Comparison of ENCODE assay signal across 24 cellular contexts in the genomic region with DNA sequence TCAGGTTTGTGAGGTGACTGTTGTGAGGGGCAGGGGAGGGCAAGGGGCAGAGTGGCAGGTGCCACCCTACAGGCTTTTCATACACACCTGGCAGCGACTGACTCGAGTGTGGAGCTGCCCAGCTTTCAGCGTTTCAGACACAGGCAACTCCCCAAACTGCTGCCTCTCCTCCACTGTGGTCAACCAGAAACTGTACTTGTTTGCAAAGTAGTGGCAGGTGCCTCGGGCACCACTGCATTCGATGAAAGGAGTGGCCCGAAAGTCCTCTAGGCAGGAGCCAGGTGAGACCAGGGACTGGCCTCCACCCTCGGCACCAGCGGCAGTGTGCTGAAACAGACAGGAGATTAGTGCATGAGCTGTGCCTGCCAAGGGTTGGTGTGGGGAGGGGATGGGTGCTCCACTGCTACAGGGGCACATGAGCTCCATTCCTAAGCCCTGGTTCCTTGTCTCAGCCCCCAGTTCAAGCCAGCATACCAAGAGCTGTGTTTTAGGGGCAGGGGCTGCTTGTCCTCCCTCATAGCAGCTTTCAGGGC.
A peak's percentile ranks its signal among the peaks of the same experiment; 100 is the strongest.
DNase-seq lines count a peak whose midpoint lies in the region; ATAC-seq and TF ChIP-seq lines count a peak whose summit lies in the region.
"Had no signal": no experiment of that assay in that cellular context is flagged by ENCODE, and none has a peak within 500 bp of the region (broad histone marks: within the 10 kb centered on the region; RNA-seq: fewer than 3 reads in every experiment).

No MANE protein-coding gene starts in this region.

- TF ChIP-seq CTCF in KMS-11 (conservative IDR thresholded peaks at IDR 0.05; ENCODE audit: low read depth, low read length) (no peak), MM.1S (IDR thresholded peaks at IDR 0.05; ENCODE audit: low read length) (no peak), mucosa of descending colon (IDR thresholded peaks at IDR 0.05) (no peak), mesothelial cell of epicardium (IDR thresholded peaks at IDR 0.05; ENCODE audit: unreplicated experiment) (no peak)

- DNase-seq in MM.1S (peak; percentile 85), mucosa of descending colon (no peak), RKO (ENCODE audit: low spot score) (no peak), mesothelial cell of epicardium (ENCODE audit: low spot score in 2 of 2, unreplicated experiment in 2 of 2) (no peak)
- DNase-seq: 8988T; ACHN; BE2C; C1 segment of cervical spinal cord; CD4-positive, alpha-beta memory T cell; CD4-positive, CD25-positive, alpha-beta regulatory T cell; CD8-positive, alpha-beta memory T cell; COR-L47; DMS 273 treated with DMSO at 0.1 percent for 48 hours; DMS153; DMS53; DMS79; DND-41; EL; GDM1 had no signal

- H3K4me2 ChIP-seq in KMS-11: peak overlapping the region; percentile 64; the same call in 1 of the 2 replicates
- peak overlapping the region; percentile 66 for H3K4me2 ChIP-seq in MM.1S (ENCODE audit: low read depth, low read length)
- H3K4me2 ChIP-seq: BLaER1 had no signal

- no peaks in the 10 kb centered on the region for H3K9me3 Mint-ChIP-seq in mesothelial cell of epicardium
- H3K9me3 Mint-ChIP-seq: CD14-positive monocyte; CD4-positive, alpha-beta memory T cell; CD8-positive, alpha-beta memory T cell had no signal

- peaks cover 10% of the 10 kb centered on the region for H3K36me3 Mint-ChIP-seq in mesothelial cell of epicardium

- H3K4me1 Mint-ChIP-seq in mesothelial cell of epicardium: no peaks in the 10 kb centered on the region
- H3K4me1 Mint-ChIP-seq: CD14-positive monocyte; CD4-positive, alpha-beta memory T cell; CD4-positive, CD25-positive, alpha-beta regulatory T cell; CD8-positive, alpha-beta memory T cell had no signal

- peak overlapping the region; percentile 56; the same call in 1 of the 2 replicates for H3K27ac ChIP-seq in KMS-11
- H3K27ac ChIP-seq in MM.1S (ENCODE audit: low read length): peak overlapping the region; percentile 89
- H3K27ac ChIP-seq: BLaER1 had no signal

- intact Hi-C loops in mucosa of descending colon (cut with DNase I, micrococcal nuclease): no loop called here

- H3K36me3 ChIP-seq in KMS-11 (ENCODE audit: insufficient read depth): no peaks in the 10 kb centered on the region
- H3K36me3 ChIP-seq in MM.1S (replicated peaks; ENCODE audit: insufficient read depth, low read length): no peaks in the 10 kb centered on the region
- H3K36me3 ChIP-seq in mucosa of descending colon (ENCODE audit: low read depth): no peaks in the 10 kb centered on the region
- H3K36me3 ChIP-seq: BE2C, BLaER1 had no signal

- H3K4me1 ChIP-seq in KMS-11 (ENCODE audit: low read depth, poor library complexity, severe bottlenecking): peaks cover 34% of the 10 kb centered on the region
- peaks cover 28% of the 10 kb centered on the region for H3K4me1 ChIP-seq in MM.1S (ENCODE audit: low read length)
- H3K4me1 ChIP-seq in mucosa of descending colon (ENCODE audit: low read depth): no peaks in the 10 kb centered on the region
- H3K4me1 ChIP-seq: BE2C, BLaER1 had no signal

- H2AFZ ChIP-seq in KMS-11 (ENCODE audit: low read depth): no peak overlapping the region
- no peak overlapping the region for H2AFZ ChIP-seq in MM.1S (ENCODE audit: low read length)

- H4K20me1 ChIP-seq in KMS-11 (ENCODE audit: insufficient read depth) (no peaks in the 10 kb centered on the region), MM.1S (ENCODE audit: insufficient read depth, low read length) (no peaks in the 10 kb centered on the region)

- H3K27me3 Mint-ChIP-seq in mesothelial cell of epicardium (ENCODE audit: low read depth): no peaks in the 10 kb centered on the region
- H3K27me3 Mint-ChIP-seq: CD4-positive, alpha-beta memory T cell; CD4-positive, CD25-positive, alpha-beta regulatory T cell; CD8-positive, alpha-beta memory T cell had no signal

- peaks cover 15% of the 10 kb centered on the region for H3F3A ChIP-seq in MM.1S (ENCODE audit: insufficient read depth, low read length)

- H3K4me3 Mint-ChIP-seq in mesothelial cell of epicardium: no peak overlapping the region
- H3K4me3 Mint-ChIP-seq: CD14-positive monocyte; CD4-positive, alpha-beta memory T cell; CD4-positive, CD25-positive, alpha-beta regulatory T cell; CD8-positive, alpha-beta memory T cell had no signal

- H3K27me3 ChIP-seq in KMS-11 (ENCODE audit: insufficient read depth, low read depth): no peaks in the 10 kb centered on the region
- no peaks in the 10 kb centered on the region for H3K27me3 ChIP-seq in MM.1S (replicated peaks; ENCODE audit: insufficient read depth, low read length)
- H3K27me3 ChIP-seq: BE2C had no signal

- ATAC-seq in mucosa of descending colon (peak; percentile 17), SK-N-SH treated with all-trans-retinoic acid at 6 μM for 48 hours (no peak)
- ATAC-seq: GM12878 had no signal

- no peaks in the 10 kb centered on the region for H3K79me2 ChIP-seq in KMS-11 (ENCODE audit: insufficient read depth, low read depth)
- H3K79me2 ChIP-seq in MM.1S (ENCODE audit: low read length): no peaks in the 10 kb centered on the region

- H3K4me3 ChIP-seq in KMS-11 (IDR thresholded peaks at IDR 0.05; ENCODE audit: insufficient read depth, low read depth, low read length) (no peak overlapping the region), MM.1S (ENCODE audit: low read length) (no peak overlapping the region), mucosa of descending colon (no peak overlapping the region)
- H3K4me3 ChIP-seq: BLaER1, GM12878 had no signal

- H3K9me3 ChIP-seq in MM.1S (replicated peaks; ENCODE audit: insufficient read depth, low read length): no peaks in the 10 kb centered on the region
- H3K9me3 ChIP-seq in mucosa of descending colon: no peaks in the 10 kb centered on the region
- H3K9me3 ChIP-seq: BE2C, BLaER1 had no signal

- H3K9me2 ChIP-seq in MM.1S (replicated peaks; ENCODE audit: insufficient read depth, low read length): no peaks in the 10 kb centered on the region

- no peak overlapping the region for H3K27ac Mint-ChIP-seq in mesothelial cell of epicardium
- H3K27ac Mint-ChIP-seq: CD4-positive, alpha-beta memory T cell; CD8-positive, alpha-beta memory T cell had no signal

- H3K9ac ChIP-seq in KMS-11 (no peak overlapping the region; the same call in 1 of the 2 replicates), MM.1S (ENCODE audit: low read length) (peak overlapping the region; percentile 24; the same call in 1 of the 2 replicates)
- H3K9ac ChIP-seq: BLaER1 had no signal

TF ChIP-seq in SK-N-SH treated with all-trans-retinoic acid at 6 μM for 48 hours, 23 proteins besides CTCF, POLR2A, EP300 and RAD21 (continues in another document):
- no peak for TF ChIP-seq ZFP3 (CRISPR knock-in tag; IDR thresholded peaks at IDR 0.05)
- TF ChIP-seq RARB (CRISPR knock-in tag; IDR thresholded peaks at IDR 0.05): no peak
- TF ChIP-seq ZNF565 (CRISPR knock-in tag; conservative IDR thresholded peaks at IDR 0.05; ENCODE audit: low read depth): no peak
- no peak for TF ChIP-seq TCF4 (CRISPR knock-in tag; IDR thresholded peaks at IDR 0.05; ENCODE audit: borderline replicate concordance)
- no peak for TF ChIP-seq SNAI2 (CRISPR knock-in tag; IDR thresholded peaks at IDR 0.05)
- TF ChIP-seq ESRRG (CRISPR knock-in tag; IDR thresholded peaks at IDR 0.05): no peak
- TF ChIP-seq CSRNP3 (CRISPR knock-in tag; IDR thresholded peaks at IDR 0.05): no peak
- no peak for TF ChIP-seq ZC3H10 (CRISPR knock-in tag; IDR thresholded peaks at IDR 0.05)
- no peak for TF ChIP-seq OSR1 (CRISPR knock-in tag; IDR thresholded peaks at IDR 0.05)
- no peak for TF ChIP-seq ZNF8 (CRISPR knock-in tag; IDR thresholded peaks at IDR 0.05)
- TF ChIP-seq POU6F1 (CRISPR knock-in tag; IDR thresholded peaks at IDR 0.05; ENCODE audit: borderline replicate concordance, low read depth): no peak
- no peak for TF ChIP-seq BACH2 (CRISPR knock-in tag; IDR thresholded peaks at IDR 0.05; ENCODE audit: borderline replicate concordance)
- TF ChIP-seq TOX (CRISPR knock-in tag; IDR thresholded peaks at IDR 0.05; ENCODE audit: borderline replicate concordance): no peak
